In genomic region chr3:170327040-170327808, GRCh38 we compare ENCODE assay signal across 16 cellular contexts. TPM values are rescaled to one million over a fixed set of nuclear protein-coding genes. Genes with fewer than 3 reads are reported as not detected.
DNase-seq lines count a peak whose midpoint lies in the region; ATAC-seq and TF ChIP-seq lines count a peak whose summit lies in the region.
"Had no signal": no experiment of that assay in that cellular context is flagged by ENCODE, and none has a peak within 500 bp of the region (broad histone marks: within the 10 kb centered on the region; RNA-seq: fewer than 3 reads in every experiment).

No MANE protein-coding gene starts in this region.

- H2BK120ac ChIP-seq in neuronal stem cell (ENCODE audit: low read depth, low read length), result no peak overlapping the region

- peak overlapping the region; percentile 13 for H3K18ac ChIP-seq in neuronal stem cell (ENCODE audit: low read length)

- H3K14ac ChIP-seq in neuronal stem cell (ENCODE audit: low read length), result no peak overlapping the region

- H3K9ac ChIP-seq in neuronal stem cell (ENCODE audit: low read depth, low read length, poor library complexity), result no peak overlapping the region

- ATAC-seq in GM18870 (IDR thresholded peaks at IDR 0.05; ENCODE audit: unreplicated experiment), result peak; percentile 39
- peak; percentile 49 for ATAC-seq in HG03432 (IDR thresholded peaks at IDR 0.05; ENCODE audit: unreplicated experiment)
- ATAC-seq: CD8-positive, alpha-beta T cell had no signal

- H3K27ac ChIP-seq in neuronal stem cell (replicated peaks; ENCODE audit: low read length), result no peak overlapping the region

- no peaks in the 10 kb centered on the region for H3K36me3 ChIP-seq in neuronal stem cell (replicated peaks in 1 of 2; ENCODE audit: control insufficient read depth in 2 of 2, insufficient read depth in 2 of 2, low read length in 2 of 2)
- no peaks in the 10 kb centered on the region for H3K36me3 ChIP-seq in MG63
- H3K36me3 ChIP-seq: HAP-1 had no signal

- H2BK15ac ChIP-seq in neuronal stem cell (ENCODE audit: low read length), result no peak overlapping the region

- no CpG with 5 or more reads among the region's 24 CpGs for WGBS in neuronal stem cell (ENCODE audit: extremely low coverage in 2 of 2, insufficient read length in 2 of 2, insufficient replicate concordance in 1 of 2), 2 donors
- 90 to 96% methylated on average over 11 to 23 of the region's 24 CpGs for WGBS in lower leg skin, 2 donors

- no peak for TF ChIP-seq POLR2A in lower leg skin (IDR thresholded peaks at IDR 0.05)

- peak overlapping the region; percentile 43 for H4K8ac ChIP-seq in neuronal stem cell (ENCODE audit: low read depth, low read length)

- H2AK5ac ChIP-seq in neuronal stem cell (ENCODE audit: low read depth, low read length), result no peak overlapping the region

- no peak overlapping the region for H2AFZ ChIP-seq in neuronal stem cell (ENCODE audit: low read length)

- H3K4me3 ChIP-seq in GM12865 (ENCODE audit: low read depth, low read length), result no peak overlapping the region
- peak overlapping the region in 1 of 2 donors; percentile 12 for H3K4me3 ChIP-seq in neuronal stem cell (ENCODE audit: low read length in 2 of 2)
- no peak overlapping the region for H3K4me3 ChIP-seq in MG63
- H3K4me3 ChIP-seq in lower leg skin (ENCODE audit: low read depth, poor library complexity, severe bottlenecking), result no peak overlapping the region
- H3K4me3 ChIP-seq: HAP-1 had no signal

- no peak overlapping the region for H2BK5ac ChIP-seq in neuronal stem cell (ENCODE audit: low read length)

- intact Hi-C loops in lower leg skin (cut with DNase I; ENCODE audit: low total_unique reads), result no loop called here

- peak overlapping the region; percentile 47 for H3K23ac ChIP-seq in neuronal stem cell (ENCODE audit: low read depth, low read length, poor library complexity)

- H3K9me3 ChIP-seq in neuronal stem cell (replicated peaks in 1 of 2; ENCODE audit: control insufficient read depth in 2 of 2, insufficient read depth in 1 of 2, low read depth in 1 of 2, low read length in 2 of 2) (peaks cover 3 to 15% of the 10 kb centered on the region in 2 donors), MG63 (no peaks in the 10 kb centered on the region)

- peaks cover 1 to 12% of the 10 kb centered on the region in 2 donors for H3K4me1 ChIP-seq in neuronal stem cell (ENCODE audit: control insufficient read depth in 2 of 2, insufficient read depth in 1 of 2, low read depth in 1 of 2, low read length in 2 of 2)
- H3K4me1 ChIP-seq: HAP-1 had no signal

- H2BK12ac ChIP-seq in neuronal stem cell (ENCODE audit: low read length), result no peak overlapping the region

- TF ChIP-seq CTCF in GM12865 (IDR thresholded peaks at IDR 0.05; ENCODE audit: insufficient read depth, low read depth, low read length, missing control alignments), result no peak
- no peak for TF ChIP-seq CTCF in lower leg skin (IDR thresholded peaks at IDR 0.05)

- DNase-seq in GM12865 (ENCODE audit: low read depth) (peak; percentile 38), neuronal stem cell (ENCODE audit: low spot score) (no peak), MG63 (no peak), lower leg skin (ENCODE audit: low spot score in 2 of 2) (no peak), NCI-H524 (lab: John Stamatoyannopoulos, UW) (no peak)
- DNase-seq: ACHN; CD8-positive, alpha-beta T cell; GF-D8; Kasumi-1; NCI-H1417; NCI-H1930; NCI-H2171 treated with DMSO at 0.1 percent for 48 hours; SHP77 treated with DMSO at 0.1 percent for 48 hours had no signal

- H3K27me3 ChIP-seq in neuronal stem cell (ENCODE audit: control insufficient read depth in 3 of 3, insufficient read depth in 3 of 3, low read depth in 1 of 3, low read length in 3 of 3) (no peaks in the 10 kb centered on the region), MG63 (no peaks in the 10 kb centered on the region)

- no peaks in the 10 kb centered on the region for H3K79me1 ChIP-seq in neuronal stem cell (ENCODE audit: low read depth, low read length)

- no peak overlapping the region for H4K91ac ChIP-seq in neuronal stem cell (ENCODE audit: low read depth, low read length, poor library complexity)

- H3K4ac ChIP-seq in neuronal stem cell (ENCODE audit: low read length), result no peak overlapping the region

- H3K4me2 ChIP-seq in neuronal stem cell (ENCODE audit: insufficient read depth, low read length, poor library complexity, severe bottlenecking), result no peak overlapping the region

RNA-seq across cellular contexts. Expression of gene SKIL, which starts 30.3 kb away (rescaled TPM):
- 4.5 TPM for polyA plus RNA-seq in neuronal stem cell (2013, experiment 1 of 2)
- 5.5 TPM for polyA plus RNA-seq in neuronal stem cell (2013, experiment 2 of 2)
- total RNA-seq in MG63 (2014; rRNA removed; shearing (Covaris generic); ENCODE audit: low replicate concordance), result 26.8 and 27.5 TPM in 2 replicates
- 10 to 100 TPM; 26.9 to 32.2 (median 29.8) TPM for total RNA-seq in lower leg skin
